Comparison of ENCODE assay signal across 14 cellular contexts in the genomic region with DNA sequence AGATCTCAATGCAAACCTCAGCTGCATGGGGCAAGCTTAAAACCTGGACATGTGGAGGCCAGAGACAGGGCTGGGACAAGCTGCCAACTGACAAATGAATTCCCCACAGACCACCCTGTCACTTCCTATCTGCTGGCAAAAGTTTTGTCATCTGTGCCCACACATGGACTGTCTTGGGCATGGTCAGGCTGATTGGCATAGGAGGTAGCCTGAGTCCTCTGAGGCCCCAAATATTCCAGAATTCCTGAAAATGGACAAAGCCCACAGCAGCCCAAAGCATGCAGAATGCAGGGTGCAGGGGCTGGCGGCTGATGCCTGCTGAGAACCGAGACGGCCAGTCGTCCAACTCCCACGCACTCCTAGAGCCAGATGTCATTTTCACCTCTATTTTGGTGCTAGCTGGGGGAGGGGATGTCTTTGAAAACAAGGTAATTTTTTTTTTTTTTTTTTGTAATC.
DNase-seq lines count a peak whose midpoint lies in the region; ATAC-seq, FAIRE-seq and TF ChIP-seq lines count a peak whose summit lies in the region.
"Had no signal": no experiment of that assay in that cellular context is flagged by ENCODE, and none has a peak within 500 bp of the region (broad histone marks: within the 10 kb centered on the region; RNA-seq: fewer than 3 reads in every experiment).

No MANE protein-coding gene starts in this region.

- H3K4me3 ChIP-seq in IMR-90 (ENCODE audit: insufficient read depth, low read depth, low read length) (no peak overlapping the region), neural progenitor cell (no peak overlapping the region), small intestine (ENCODE audit: low read depth in 1 of 2, low read length in 2 of 2) (no peak overlapping the region)
- H3K4me3 ChIP-seq: sigmoid colon had no signal

- in situ Hi-C loops in IMR-90 (cut with MboI; ENCODE audit: low sequenced_read_pairs) = no loop called here

- H4K5ac ChIP-seq in IMR-90 (ENCODE audit: low read depth, low read length) = no peak overlapping the region

- 0 out of 2 replicates have a peak overlapping the region, but pooled peaks have one; percentile 28 for H3K14ac ChIP-seq in IMR-90 (replicated peaks; ENCODE audit: low read depth, low read length)

- H3K27ac Mint-ChIP-seq in neural progenitor cell = peak overlapping the region; percentile 15
- no peak overlapping the region for H3K27ac Mint-ChIP-seq in natural killer cell treated with Interleukin-12 subunit alpha and Interleukin-12 subunit beta and Interleukin-15 and Interleukin-18, amount 100 ng/mL, for 72 hours

- no peak overlapping the region for H3K18ac ChIP-seq in IMR-90 (ENCODE audit: low read depth, low read length)

- no peak for TF ChIP-seq CTCF in IMR-90 (conservative IDR thresholded peaks at IDR 0.05; ENCODE audit: low read depth, low read length)
- TF ChIP-seq CTCF in neural progenitor cell (IDR thresholded peaks at IDR 0.05) = no peak

- H2BK15ac ChIP-seq in IMR-90 (ENCODE audit: low read depth, low read length) = no peak overlapping the region

- POLR2A ChIA-PET in IMR-90 (lab: Charles Lee; ENCODE audit: unreplicated experiment) = no interaction called here

- TF ChIP-seq RAD21 in IMR-90 (IDR thresholded peaks at IDR 0.05; ENCODE audit: low read length) = no peak

- no peaks in the 10 kb centered on the region for H3K36me3 Mint-ChIP-seq in neural progenitor cell
- no peaks in the 10 kb centered on the region for H3K36me3 Mint-ChIP-seq in natural killer cell treated with Interleukin-12 subunit alpha and Interleukin-12 subunit beta and Interleukin-15 and Interleukin-18, amount 100 ng/mL, for 72 hours

- H3K9me3 Mint-ChIP-seq in neural progenitor cell = no peaks in the 10 kb centered on the region
- no peaks in the 10 kb centered on the region for H3K9me3 Mint-ChIP-seq in natural killer cell treated with Interleukin-12 subunit alpha and Interleukin-12 subunit beta and Interleukin-15 and Interleukin-18, amount 100 ng/mL, for 72 hours

- H3K79me1 ChIP-seq in IMR-90 (ENCODE audit: low read depth in 1 of 2, low read length in 2 of 2) = no peaks in the 10 kb centered on the region

- H4K8ac ChIP-seq in IMR-90 (ENCODE audit: low read depth in 2 of 2, low read length in 2 of 2) = no peak overlapping the region

- H2AK5ac ChIP-seq in IMR-90 (ENCODE audit: low read depth, low read length) = no peak overlapping the region

- H3K4me1 ChIP-seq in IMR-90 (ENCODE audit: control insufficient read depth, insufficient read depth, low read length) (peaks cover 12% of the 10 kb centered on the region), neural progenitor cell (peaks cover 25% of the 10 kb centered on the region), small intestine (ENCODE audit: control insufficient read depth in 2 of 2, insufficient read depth in 1 of 2, low read depth in 1 of 2, low read length in 1 of 2) (peaks cover 4 to 6% of the 10 kb centered on the region in 2 donors)
- H3K4me1 ChIP-seq: sigmoid colon had no signal

- H3K4me1 Mint-ChIP-seq in neural progenitor cell = peaks cover 43% of the 10 kb centered on the region
- no peaks in the 10 kb centered on the region for H3K4me1 Mint-ChIP-seq in natural killer cell treated with Interleukin-12 subunit alpha and Interleukin-12 subunit beta and Interleukin-15 and Interleukin-18, amount 100 ng/mL, for 72 hours (ENCODE audit: low read depth in 2 of 2)

- no peak overlapping the region for H3K23ac ChIP-seq in IMR-90 (ENCODE audit: low read depth, low read length)

- no peak overlapping the region for H4K91ac ChIP-seq in IMR-90 (ENCODE audit: insufficient read depth, low read depth, low read length)

- H3F3A ChIP-seq in neural progenitor cell (ENCODE audit: low read depth) = peaks cover 15% of the 10 kb centered on the region

- CTCF ChIA-PET in IMR-90 (lab: Yijun Ruan, JAX) = interaction anchor here (0.6 kb wide), 1 partner anchor 75 kb away, joined by 3 read pairs; no protein-coding TSS in a partner anchor

- H2BK120ac ChIP-seq in IMR-90 (ENCODE audit: low read depth, low read length) = no peak overlapping the region

- peaks cover 4% of the 10 kb centered on the region for H3K27me3 Mint-ChIP-seq in neural progenitor cell (ENCODE audit: insufficient read depth, low read depth)
- H3K27me3 Mint-ChIP-seq in natural killer cell treated with Interleukin-12 subunit alpha and Interleukin-12 subunit beta and Interleukin-15 and Interleukin-18, amount 100 ng/mL, for 72 hours = peaks cover 33 to 51% of the 10 kb centered on the region in 2 donors

- H3K36me3 ChIP-seq in IMR-90 (ENCODE audit: control insufficient read depth, insufficient read depth, low read length) = no peaks in the 10 kb centered on the region
- no peaks in the 10 kb centered on the region for H3K36me3 ChIP-seq in neural progenitor cell
- no peaks in the 10 kb centered on the region for H3K36me3 ChIP-seq in small intestine (ENCODE audit: control insufficient read depth in 2 of 2, insufficient read depth in 2 of 2, low read length in 2 of 2)
- H3K36me3 ChIP-seq: sigmoid colon had no signal

- no peaks in the 10 kb centered on the region for H3K79me2 ChIP-seq in neural progenitor cell (ENCODE audit: low read depth)

- no TSS peak for BruUV-seq in IMR-90 (replicated peaks; lab: Mats Ljungman, UMichigan)

- no peak overlapping the region for H2BK20ac ChIP-seq in IMR-90 (ENCODE audit: low read depth, low read length)

- H3K9me3 ChIP-seq in IMR-90 (ENCODE audit: control insufficient read depth, insufficient read depth, low read length) (no peaks in the 10 kb centered on the region), neural progenitor cell (ENCODE audit: low read depth) (no peaks in the 10 kb centered on the region), small intestine (ENCODE audit: control insufficient read depth, low read depth) (no peaks in the 10 kb centered on the region)
- H3K9me3 ChIP-seq: sigmoid colon had no signal

- H3K9ac ChIP-seq in IMR-90 (ENCODE audit: low read depth, low read length) (no peak overlapping the region), neural progenitor cell (no peak overlapping the region)

- H2AFZ ChIP-seq in IMR-90 (replicated peaks; ENCODE audit: low read length, poor library complexity) = no peak overlapping the region
- no peak overlapping the region for H2AFZ ChIP-seq in neural progenitor cell (replicated peaks)

- DNase-seq in IMR-90 (no peak), neural progenitor cell (ENCODE audit: low spot score) (no peak), small intestine (no peak), NCI-H2081 (lab: John Stamatoyannopoulos, UW) (no peak)
- no peak for DNase-seq in natural killer cell treated with Interleukin-12 subunit alpha and Interleukin-12 subunit beta and Interleukin-15 and Interleukin-18, amount 100 ng/mL, for 72 hours (ENCODE audit: low spot score)
- DNase-seq: activated T-cell treated with anti-CD3 and anti-CD28 coated beads, Interleukin-2, amount 50 U/mL, for 48 hours; Calu3; sigmoid colon; trophoblast cell had no signal

- no peak overlapping the region for H3K27ac ChIP-seq in IMR-90 (ENCODE audit: insufficient read depth, low read length)
- no peak overlapping the region for H3K27ac ChIP-seq in neural progenitor cell
- H3K27ac ChIP-seq in small intestine (ENCODE audit: low read depth in 1 of 2, low read length in 1 of 2) = no peak overlapping the region
- H3K27ac ChIP-seq: epithelial cell of prostate, sigmoid colon had no signal

- FAIRE-seq in small intestine (lab: Jason Lieb, UNC) = no peak
- FAIRE-seq: GM18507 had no signal

- H3K9me1 ChIP-seq in IMR-90 (ENCODE audit: insufficient read depth, low read length) = peaks cover 10% of the 10 kb centered on the region

- ATAC-seq in GM18909 (IDR thresholded peaks at IDR 0.05; ENCODE audit: poor library complexity, unreplicated experiment) = peak; percentile 69
- peak; percentile 64 for ATAC-seq in HG02588 (IDR thresholded peaks at IDR 0.05; ENCODE audit: unreplicated experiment)
- no peak for ATAC-seq in IMR-90 (ENCODE audit: low read depth)
- ATAC-seq in natural killer cell treated with Interleukin-12 subunit alpha and Interleukin-12 subunit beta and Interleukin-15 and Interleukin-18, amount 100 ng/mL, for 72 hours = no peak
- ATAC-seq: HCT116 had no signal

- no peak overlapping the region for H2BK5ac ChIP-seq in IMR-90 (ENCODE audit: low read depth, low read length, poor library complexity, severe bottlenecking)

- intact Hi-C loops in IMR-90 (cut with micrococcal nuclease) = no loop called here

- H3K27me3 ChIP-seq in IMR-90 (ENCODE audit: control insufficient read depth, insufficient read depth, low read length) (no peaks in the 10 kb centered on the region), neural progenitor cell (no peaks in the 10 kb centered on the region), small intestine (ENCODE audit: control insufficient read depth in 2 of 2, insufficient read depth in 2 of 2, low read length in 2 of 2) (no peaks in the 10 kb centered on the region)
- H3K27me3 ChIP-seq: sigmoid colon had no signal

- no peak for TF ChIP-seq POLR2A in IMR-90 (IDR thresholded peaks at IDR 0.05; ENCODE audit: low read depth, low read length)

- dilution Hi-C loops in IMR-90 (cut with HindIII; ENCODE audit: low sequenced_read_pairs, unreplicated experiment) = no loop called here

- no peaks in the 10 kb centered on the region for H4K20me1 ChIP-seq in IMR-90 (ENCODE audit: insufficient read depth, low read length)
- no peaks in the 10 kb centered on the region for H4K20me1 ChIP-seq in neural progenitor cell (ENCODE audit: low read depth)

- no peak overlapping the region for H2AK9ac ChIP-seq in IMR-90 (replicated peaks; ENCODE audit: low read depth, low read length, poor library complexity)

- H3K56ac ChIP-seq in IMR-90 (ENCODE audit: extremely low read depth, insufficient read depth, low read length) = no peak overlapping the region

- H3K4me2 ChIP-seq in IMR-90 (ENCODE audit: low read depth, low read length) (no peak overlapping the region), neural progenitor cell (peak overlapping the region; percentile 34)

- no peak overlapping the region for H3K4me3 Mint-ChIP-seq in neural progenitor cell
- no peak overlapping the region for H3K4me3 Mint-ChIP-seq in natural killer cell treated with Interleukin-12 subunit alpha and Interleukin-12 subunit beta and Interleukin-15 and Interleukin-18, amount 100 ng/mL, for 72 hours

- WGBS in IMR-90 (ENCODE audit: extremely low coverage in 2 of 2, insufficient read length in 1 of 2), 2 experiments = no CpG with 5 or more reads among the region's 5 CpGs
- WGBS in small intestine, 3 donors = 76 to 92% (median 82%) methylated on average over 5 of the region's 5 CpGs

- no peak overlapping the region for H3K4ac ChIP-seq in IMR-90 (ENCODE audit: low read depth, low read length)

TF ChIP-seq in IMR-90, 13 proteins besides CTCF, POLR2A, EP300 and RAD21 (continues in another document):
- TF ChIP-seq RFX5 (IDR thresholded peaks at IDR 0.05; ENCODE audit: low read depth, low read length) = no peak
- no peak for TF ChIP-seq NFE2L2 (IDR thresholded peaks at IDR 0.05; ENCODE audit: low read depth, low read length)
- no peak for TF ChIP-seq CHD1 (IDR thresholded peaks at IDR 0.05; ENCODE audit: low read depth, low read length)
- no peak for TF ChIP-seq BHLHE40 (IDR thresholded peaks at IDR 0.05; ENCODE audit: low read depth, low read length)
- TF ChIP-seq MAFK (IDR thresholded peaks at IDR 0.05; ENCODE audit: low read depth, low read length) = no peak
- no peak for TF ChIP-seq MAZ (IDR thresholded peaks at IDR 0.05; ENCODE audit: borderline replicate concordance, low read depth, low read length)
- TF ChIP-seq RCOR1 (IDR thresholded peaks at IDR 0.05; ENCODE audit: insufficient replicate concordance, low read length) = no peak

Comparison
In these comparisons a context has a peak if more than half of its experiments do, and no peak if none do; other contexts are left out.
1. ATAC-seq: peak in GM18909 (single experiment) and HG02588 (single experiment); none in IMR-90 (single experiment) and natural killer cell treated with Interleukin-12 subunit alpha and Interleukin-12 subunit beta and Interleukin-15 and Interleukin-18, amount 100 ng/mL, for 72 hours (0 of 2).